Comparison of ENCODE assay signal across 21 cellular contexts in genomic region chr10:45383682-45384320, GRCh38. TPM values are rescaled to one million over a fixed set of nuclear protein-coding genes. Genes with fewer than 3 reads are reported as not detected.
"Had no signal": no experiment of that assay in that cellular context is flagged by ENCODE, and none has a peak within 500 bp of the region (broad histone marks: within the 10 kb centered on the region; RNA-seq: fewer than 3 reads in every experiment).

No MANE protein-coding gene starts in this region.

- H3K27me3 ChIP-seq: ascending aorta, breast epithelium, right atrium auricular region had no signal

- H3K4me3 ChIP-seq: ascending aorta, breast epithelium, right atrium auricular region, tibial artery had no signal

- DNase-seq: activated CD4-positive, alpha-beta T cell treated with anti-CD3 and anti-CD28 coated beads, Interleukin-2, amount 10 ng/mL, durations not matched to agents 7 days and 5 days; activated CD4-positive, CD25-positive, alpha-beta regulatory T cell; activated naive CD4-positive, alpha-beta T cell treated with anti-CD3 and anti-CD28 coated beads for 36 hours; activated naive CD8-positive, alpha-beta T cell treated with anti-CD3 and anti-CD28 coated beads, Interleukin-2, amount 50 U/mL, for 24 hours; cerebellar nuclear complex; effector memory CD4-positive, alpha-beta T cell; foreskin melanocyte; head of caudate nucleus; kidney glomerular epithelial cell; left ventricle myocardium superior; mesenchymal stem cell; nucleus accumbens; stimulated activated CD4-positive, alpha-beta T cell treated with anti-CD3 and anti-CD28 coated beads, Interleukin-15, amount 100 ng/mL, for 24 hours; stimulated activated CD4-positive, alpha-beta T cell treated with anti-CD3 and anti-CD28 coated beads, Interleukin-4, amount 100 ng/mL, for 1 hour; stimulated activated naive B cell treated with anti-CD40 and anti-IgM and Interleukin-4, amounts not matched to agents 10 μg/mL and 1 μg/mL and 100 μg/mL, for 72 hours; tibial artery had no signal

- H3K27ac ChIP-seq: ascending aorta, breast epithelium, epithelial cell of prostate, right atrium auricular region, tibial artery had no signal

- H3K9me3 ChIP-seq: ascending aorta, breast epithelium, right atrium auricular region, tibial artery had no signal

- H3K36me3 ChIP-seq: ascending aorta, breast epithelium, right atrium auricular region, tibial artery had no signal

- H3K4me1 ChIP-seq: ascending aorta, breast epithelium, right atrium auricular region, tibial artery had no signal

RNA-seq across cellular contexts. Expression of gene ALOX5, which starts 9.8 kb away (rescaled TPM):
- total RNA-seq: fibroblast of lung had no signal
- polyA plus RNA-seq: fibroblast of lung had no signal
